20 cellular contexts compared by ENCODE assay signal in the genomic region with DNA sequence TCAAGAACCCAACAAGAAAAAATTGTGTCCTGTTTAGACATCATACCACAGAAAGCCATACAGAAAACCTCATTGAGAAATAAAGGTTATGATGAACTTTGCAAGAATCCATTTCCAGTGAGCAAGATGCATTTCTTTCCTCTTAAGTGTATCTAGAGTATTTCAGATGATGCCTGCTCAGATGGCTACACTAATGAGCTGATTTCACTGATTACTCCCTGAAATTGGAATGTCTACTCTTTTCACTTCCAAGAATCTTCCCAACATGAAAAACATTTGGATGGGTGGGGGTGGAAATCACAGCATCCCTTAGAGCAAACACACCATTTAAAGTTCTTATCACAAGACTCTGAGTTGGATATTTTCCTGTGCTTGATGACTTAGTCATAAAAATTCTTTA. TPM values are rescaled to one million over a fixed set of nuclear protein-coding genes. Genes with fewer than 3 reads are reported as not detected.
DNase-seq lines count a peak whose midpoint lies in the region; ATAC-seq and TF ChIP-seq lines count a peak whose summit lies in the region.
"Had no signal": no experiment of that assay in that cellular context is flagged by ENCODE, and none has a peak within 500 bp of the region (broad histone marks: within the 10 kb centered on the region; RNA-seq: fewer than 3 reads in every experiment).

No MANE protein-coding gene starts in this region.

- no peak; the same call in 2 of the 3 replicates for ATAC-seq in SK-N-SH treated with all-trans-retinoic acid at 6 μM for 48 hours
- ATAC-seq in GM19397 (IDR thresholded peaks at IDR 0.05; ENCODE audit: unreplicated experiment), result no peak
- ATAC-seq in GM21447 (IDR thresholded peaks at IDR 0.05; ENCODE audit: unreplicated experiment), result no peak
- ATAC-seq in HG03039 (IDR thresholded peaks at IDR 0.05; ENCODE audit: unreplicated experiment), result no peak
- ATAC-seq: activated CD4-positive, alpha-beta T cell treated with anti-CD3 and anti-CD28 coated beads for 36 hours; stimulated activated effector memory CD8-positive, alpha-beta T cell treated with anti-CD3 and anti-CD28 coated beads, Interleukin-12 subunit alpha, Interleukin-12 subunit beta, amount 100 ng/mL, for 72 hours had no signal

- H3K27ac ChIP-seq in fibroblast of lung (ENCODE audit: insufficient read depth, low read length), result peak overlapping the region; percentile 40
- H3K27ac ChIP-seq: left ventricle myocardium inferior, parathyroid adenoma, tibial artery had no signal

- peaks cover 13% of the 10 kb centered on the region for H3K4me1 ChIP-seq in fibroblast of lung (ENCODE audit: control insufficient read depth, extremely low read depth, insufficient read depth, low read length)
- H3K4me1 ChIP-seq: left ventricle myocardium inferior, parathyroid adenoma, tibial artery had no signal

- no peak overlapping the region for H3K4me2 ChIP-seq in fibroblast of lung (ENCODE audit: extremely low read depth, insufficient read depth, low read length)

- H3K4me3 ChIP-seq in fibroblast of lung (replicated peaks in 1 of 4; ENCODE audit: control extremely low read depth in 1 of 4, insufficient read depth in 1 of 4, low read depth in 3 of 4, low read length in 4 of 4), result no peak overlapping the region
- H3K4me3 ChIP-seq: left ventricle myocardium inferior, MG63, tibial artery had no signal

- H2AFZ ChIP-seq in fibroblast of lung (ENCODE audit: low read length), result no peak overlapping the region
- H2AFZ ChIP-seq: parathyroid adenoma had no signal

- no peaks in the 10 kb centered on the region for H3K27me3 ChIP-seq in fibroblast of lung (ENCODE audit: control insufficient read depth, insufficient read depth, low read length)
- H3K27me3 ChIP-seq: MG63 had no signal

- H3K9me3 ChIP-seq in fibroblast of lung (ENCODE audit: control insufficient read depth, insufficient read depth, low read depth, low read length), result no peaks in the 10 kb centered on the region
- H3K9me3 ChIP-seq: left ventricle myocardium inferior, MG63, tibial artery had no signal

- DNase-seq in EL (peak; percentile 93), fibroblast of lung (ENCODE audit: low read depth in 2 of 2) (peak; percentile 52 to 96), renal cortical epithelial cell (ENCODE audit: low read depth) (peak; percentile 18)
- DNase-seq in stimulated activated CD4-positive, alpha-beta T cell treated with anti-CD3 and anti-CD28 coated beads, Interleukin-12 subunit alpha, Interleukin-12 subunit beta, amount 100 ng/mL, for 4 hours, result no peak
- DNase-seq: activated CD4-positive, alpha-beta T cell treated with anti-CD3 and anti-CD28 coated beads for 36 hours; activated CD8-positive, alpha-beta memory T cell treated with anti-CD3 and anti-CD28 coated beads, Interleukin-2, amount 50 U/mL, for 4 hours; activated naive CD4-positive, alpha-beta T cell; CD4-positive, alpha-beta memory T cell; effector CD4-positive, alpha-beta T cell; left ventricle myocardium inferior; MG63; NCI-H2081 treated with DMSO at 0.1 percent for 48 hours; tibial artery had no signal

- H3K79me2 ChIP-seq in fibroblast of lung (ENCODE audit: control insufficient read depth, insufficient read depth, low read length), result no peaks in the 10 kb centered on the region
- H3K79me2 ChIP-seq: parathyroid adenoma had no signal

- H4K20me1 ChIP-seq in fibroblast of lung (ENCODE audit: control insufficient read depth, extremely low read depth, insufficient read depth, low read length), result no peaks in the 10 kb centered on the region

- no peaks in the 10 kb centered on the region for H3K36me3 ChIP-seq in fibroblast of lung (ENCODE audit: control insufficient read depth, insufficient read depth, low read length)
- H3K36me3 ChIP-seq: left ventricle myocardium inferior, MG63, tibial artery had no signal

- H3K9ac ChIP-seq in fibroblast of lung (ENCODE audit: insufficient read depth, low read length), result no peak overlapping the region
- H3K9ac ChIP-seq: parathyroid adenoma had no signal

- no peak for TF ChIP-seq CTCF in fibroblast of lung (conservative IDR thresholded peaks at IDR 0.05 in 1 of 2, IDR thresholded peaks at IDR 0.05 in 1 of 2; ENCODE audit: low read depth in 1 of 2, low read length in 2 of 2)

TF ChIP-seq in SK-N-SH treated with all-trans-retinoic acid at 6 μM for 48 hours, 23 proteins besides CTCF, POLR2A, EP300 and RAD21:
- TF ChIP-seq ZNF8 (CRISPR knock-in tag; IDR thresholded peaks at IDR 0.05) (no peak), ISL1 (CRISPR knock-in tag; IDR thresholded peaks at IDR 0.05) (peak; percentile 58)

RNA-seq across cellular contexts. Expression of a gene that starts 41.4 kb away (rescaled TPM):
- total RNA-seq in fibroblast of lung, result 27.2 and 72.5 TPM in 2 replicates
- 5.5 and 7.1 TPM in 2 replicates for polyA plus RNA-seq in fibroblast of lung
- 4.4 and 6.8 TPM in 2 replicates for polyA plus RNA-seq in fibroblast of lung (2012)
- polyA minus RNA-seq in fibroblast of lung (ENCODE audit: low replicate concordance), result 1.5 and 1.9 TPM in 2 replicates
- 1.0 TPM in 1 of 2 replicates, not detected in the other for total RNA-seq in renal cortical epithelial cell
- total RNA-seq: activated CD4-positive, alpha-beta T cell treated with anti-CD3 and anti-CD28 coated beads for 36 hours; OCI-LY7 had no signal
- polyA plus RNA-seq: CD4-positive, alpha-beta memory T cell had no signal

Comparison
In these comparisons a context has a peak if more than half of its experiments do, and no peak if none do; other contexts are left out.
1. RNA of a gene that starts 41.4 kb away (total RNA-seq): 27.2 to 72.5 TPM in fibroblast of lung; 1.0 TPM in renal cortical epithelial cell; every median in the first group is over 10 times any median in the second.